Comparison of ENCODE assay signal across 8 cellular contexts in genomic region chr9:2125909-2126308, GRCh38.
A peak's percentile ranks its signal among the peaks of the same experiment; 100 is the strongest.
DNase-seq lines count a peak whose midpoint lies in the region; ATAC-seq lines count a peak whose summit lies in the region.

No MANE protein-coding gene starts in this region.

- no peaks in the 10 kb centered on the region for H3K27me3 ChIP-seq in rectal smooth muscle tissue (ENCODE audit: control insufficient read depth, insufficient read depth, low read length)

- peaks cover 31% of the 10 kb centered on the region for H3K36me3 Mint-ChIP-seq in activated naive CD4-positive, alpha-beta T cell treated with anti-CD3 and anti-CD28 coated beads for 36 hours (ENCODE audit: low read depth)

- no peaks in the 10 kb centered on the region for H3K9me3 Mint-ChIP-seq in activated naive CD4-positive, alpha-beta T cell treated with anti-CD3 and anti-CD28 coated beads for 36 hours

- H3K4me3 Mint-ChIP-seq in activated naive CD4-positive, alpha-beta T cell treated with anti-CD3 and anti-CD28 coated beads for 36 hours, result peak overlapping the region; percentile 46

- H3K4me1 ChIP-seq in rectal smooth muscle tissue (ENCODE audit: control insufficient read depth, insufficient read depth, low read length), result peaks cover 26% of the 10 kb centered on the region

- H3K4me3 ChIP-seq in rectal smooth muscle tissue (ENCODE audit: low read length), result peak overlapping the region; percentile 30

- peaks cover 7% of the 10 kb centered on the region for H3K36me3 ChIP-seq in rectal smooth muscle tissue (ENCODE audit: control insufficient read depth, insufficient read depth, low read length)

- ATAC-seq in HG03342 (IDR thresholded peaks at IDR 0.05; ENCODE audit: unreplicated experiment), result peak; percentile 90

- no peaks in the 10 kb centered on the region for H3K27me3 Mint-ChIP-seq in activated naive CD4-positive, alpha-beta T cell treated with anti-CD3 and anti-CD28 coated beads for 36 hours (ENCODE audit: low read depth)

- CTCF ChIA-PET in activated naive CD4-positive, alpha-beta T cell treated with anti-CD3 and anti-CD28 coated beads for 36 hours (lab: Charles Lee), result interaction anchor here (0.7 to 0.8 kb wide), 2 partner anchors 39 to 722 kb away, joined by 3 to 5 read pairs; no protein-coding TSS in a partner anchor

- no peak for DNase-seq in activated naive CD4-positive, alpha-beta T cell treated with anti-CD3 and anti-CD28 coated beads for 36 hours
- DNase-seq in activated naive CD4-positive, alpha-beta T cell (lab: John Stamatoyannopoulos, UW), result no peak
- DNase-seq in dermis blood vessel endothelial cell, result peak; percentile 37
- no peak for DNase-seq in substantia nigra (lab: John Stamatoyannopoulos, UW)
- DNase-seq in LoVo (ENCODE audit: low spot score), result no peak
- no peak for DNase-seq in HK-2 (ENCODE audit: unreplicated experiment)

- intact Hi-C loops in activated naive CD4-positive, alpha-beta T cell treated with anti-CD3 and anti-CD28 coated beads for 36 hours (cut with micrococcal nuclease), result loop anchor here (1.0 to 5.0 kb wide), 4 partner anchors 32 to 716 kb away; partner anchors contain the start of genes PUM3 and SMARCA2

- H3K27ac ChIP-seq in rectal smooth muscle tissue (ENCODE audit: low read depth, low read length) (peak overlapping the region; percentile 68), substantia nigra (ENCODE audit: low read depth, low read length, poor library complexity, severe bottlenecking) (no peak overlapping the region)

- no peak overlapping the region for H3K9ac ChIP-seq in rectal smooth muscle tissue (ENCODE audit: low read length)

- H3K27ac Mint-ChIP-seq in activated naive CD4-positive, alpha-beta T cell treated with anti-CD3 and anti-CD28 coated beads for 36 hours, result peak overlapping the region; percentile 85

- H3K4me1 Mint-ChIP-seq in activated naive CD4-positive, alpha-beta T cell treated with anti-CD3 and anti-CD28 coated beads for 36 hours (ENCODE audit: low read depth), result peaks cover 31% of the 10 kb centered on the region
